8 cellular contexts compared by ENCODE assay signal in the genomic region with DNA sequence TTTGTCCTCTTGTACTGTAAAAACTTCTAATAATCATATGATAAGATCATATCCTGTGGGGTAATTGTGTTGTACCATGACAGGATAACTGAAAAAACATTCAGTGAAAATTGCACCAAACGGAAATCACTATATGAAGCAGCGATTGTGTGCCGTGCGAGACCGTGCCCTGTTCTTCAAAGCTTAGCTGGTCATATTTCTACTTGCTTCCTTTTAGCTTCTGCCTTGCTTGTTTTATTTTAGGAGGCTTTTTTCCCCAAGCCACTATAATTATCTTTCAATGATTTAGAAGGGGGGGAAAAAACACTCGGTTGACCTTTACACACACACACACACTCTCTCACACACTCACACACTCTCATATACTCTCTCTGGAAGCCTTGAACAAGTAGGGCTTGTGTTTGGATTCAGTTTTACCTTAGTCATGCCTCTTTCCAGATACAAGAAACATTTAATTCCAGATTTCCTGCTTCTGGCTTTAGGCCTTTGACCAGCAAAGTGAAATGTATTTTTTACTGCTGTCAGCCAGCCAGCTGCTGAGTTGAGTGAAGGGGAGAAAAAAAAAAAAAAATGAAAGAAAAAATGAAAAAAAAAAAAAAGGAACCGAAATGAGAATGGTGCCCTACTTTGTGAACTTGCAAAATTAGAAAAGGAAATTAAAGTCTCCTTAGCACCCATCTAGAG.
DNase-seq lines count a peak whose midpoint lies in the region; ATAC-seq, FAIRE-seq and TF ChIP-seq lines count a peak whose summit lies in the region.

No MANE protein-coding gene starts in this region.

- TF ChIP-seq CTCF in Caco-2 (IDR thresholded peaks at IDR 0.05; ENCODE audit: insufficient read depth in 1 of 2, low read depth in 1 of 2, low read length in 1 of 2, severe bottlenecking in 1 of 2, unreplicated experiment in 1 of 2) (no peak), adrenal gland (IDR thresholded peaks at IDR 0.05) (no peak), kidney (IDR thresholded peaks at IDR 0.05; ENCODE audit: borderline replicate concordance, extremely low read depth, insufficient read depth) (no peak)

- H3K4me3 ChIP-seq in Caco-2 (ENCODE audit: low read depth, low read length) (no peak overlapping the region), adrenal gland (no peak overlapping the region), kidney (ENCODE audit: low read length in 2 of 2) (peak overlapping the region in 1 of 2 donors; percentile 26)

- no TSS peak for BruUV-seq in Caco-2 (replicated peaks; lab: Mats Ljungman, UMichigan)

- no peak overlapping the region for H3K4me3 Mint-ChIP-seq in Caco-2 (ENCODE audit: unreplicated experiment)
- H3K4me3 Mint-ChIP-seq in stimulated activated naive CD8-positive, alpha-beta T cell treated with anti-CD3 and anti-CD28 coated beads, Interleukin-15, amount 100 ng/mL, for 72 hours: peak overlapping the region; percentile 69 to 73

- FAIRE-seq in kidney (lab: Jason Lieb, UNC): no peak

- peaks cover 43% of the 10 kb centered on the region for H3K4me1 Mint-ChIP-seq in Caco-2 (ENCODE audit: low read depth, unreplicated experiment)
- peaks cover 65% of the 10 kb centered on the region for H3K4me1 Mint-ChIP-seq in stimulated activated naive CD8-positive, alpha-beta T cell treated with anti-CD3 and anti-CD28 coated beads, Interleukin-15, amount 100 ng/mL, for 72 hours

- H3K36me3 ChIP-seq in Caco-2 (ENCODE audit: control insufficient read depth, insufficient read depth, low read length) (peaks cover 13% of the 10 kb centered on the region), adrenal gland (replicated peaks in 1 of 2) (peaks cover 0 to 17% of the 10 kb centered on the region in 2 donors), kidney (ENCODE audit: control insufficient read depth in 1 of 2, insufficient read depth in 2 of 2, low read length in 2 of 2) (peaks cover 18 to 24% of the 10 kb centered on the region in 2 donors)

- H3K27ac Mint-ChIP-seq in Caco-2 (ENCODE audit: unreplicated experiment): peak overlapping the region; percentile 50
- peak overlapping the region; percentile 75 to 97 for H3K27ac Mint-ChIP-seq in stimulated activated naive CD8-positive, alpha-beta T cell treated with anti-CD3 and anti-CD28 coated beads, Interleukin-15, amount 100 ng/mL, for 72 hours

- 22 to 30% (median 28%) methylated on average over 7 of the region's 7 CpGs for WGBS in adrenal gland, 4 donors

- intact Hi-C loops in Caco-2 (cut with micrococcal nuclease; ENCODE audit: unreplicated experiment) (no loop called here), adrenal gland (cut with DNase I) (no loop called here), kidney (cut with DNase I) (no loop called here)

- H3K9me3 Mint-ChIP-seq in Caco-2 (ENCODE audit: unreplicated experiment): peaks cover 7% of the 10 kb centered on the region
- no peaks in the 10 kb centered on the region for H3K9me3 Mint-ChIP-seq in stimulated activated naive CD8-positive, alpha-beta T cell treated with anti-CD3 and anti-CD28 coated beads, Interleukin-15, amount 100 ng/mL, for 72 hours

- POLR2A ChIA-PET in Caco-2 (lab: Charles Lee): interaction anchor here (0.6 kb wide), 1 partner anchor 439 kb away, joined by 10 read pairs; no protein-coding TSS in a partner anchor

- H3K9me3 ChIP-seq in Caco-2: no peaks in the 10 kb centered on the region
- no peaks in the 10 kb centered on the region for H3K9me3 ChIP-seq in adrenal gland (replicated peaks in 1 of 3)
- H3K9me3 ChIP-seq in kidney (ENCODE audit: control insufficient read depth in 1 of 2, low read length in 2 of 2): no peaks in the 10 kb centered on the region

- H3K36me3 Mint-ChIP-seq in Caco-2 (ENCODE audit: insufficient read depth, unreplicated experiment): peaks cover 100% of the 10 kb centered on the region

- H3K4me1 ChIP-seq in Caco-2 (peaks cover 36% of the 10 kb centered on the region), adrenal gland (replicated peaks in 1 of 2) (peaks cover 20 to 49% of the 10 kb centered on the region in 2 donors), kidney (ENCODE audit: control insufficient read depth in 1 of 2, insufficient read depth in 1 of 2, low read depth in 1 of 2, low read length in 2 of 2) (peaks cover 23 to 31% of the 10 kb centered on the region in 2 donors)

- CTCF ChIA-PET in Caco-2 (lab: Charles Lee): interaction anchor here (0.6 kb wide), 1 partner anchor 72 kb away, joined by 4 read pairs; no protein-coding TSS in a partner anchor

- peak; percentile 42 for ATAC-seq in GM21515 (IDR thresholded peaks at IDR 0.05; ENCODE audit: unreplicated experiment)
- peak; percentile 93 for ATAC-seq in stimulated activated naive CD8-positive, alpha-beta T cell treated with anti-CD3 and anti-CD28 coated beads, Interleukin-15, amount 100 ng/mL, for 72 hours

- H3K27me3 ChIP-seq in Caco-2 (replicated peaks; ENCODE audit: control insufficient read depth, insufficient read depth, low read length) (no peaks in the 10 kb centered on the region), adrenal gland (no peaks in the 10 kb centered on the region)

- TF ChIP-seq POLR2A in adrenal gland (IDR thresholded peaks at IDR 0.05): no peak

- H3K27ac ChIP-seq in adrenal gland (peak overlapping the region; percentile 11 to 82 (median 66)), kidney (ENCODE audit: low read depth in 2 of 2, low read length in 2 of 2) (peak overlapping the region; percentile 60 to 79)

- DNase-seq in Caco-2 (no peak), NCI-H146 (lab: John Stamatoyannopoulos, UW) (peak; percentile 57), adrenal gland (peak in 2 of 7 donors; percentile 25 to 26), kidney (no peak), kidney glomerular epithelial cell (lab: John Stamatoyannopoulos, UW) (no peak), GM03348 (ENCODE audit: low spot score) (no peak)
- peak in 1 of 2 donors; percentile 57 for DNase-seq in stimulated activated naive CD8-positive, alpha-beta T cell treated with anti-CD3 and anti-CD28 coated beads, Interleukin-15, amount 100 ng/mL, for 72 hours

- no peak overlapping the region for H3K9ac ChIP-seq in kidney (ENCODE audit: low read length in 2 of 2)

- H3K27me3 Mint-ChIP-seq in Caco-2 (ENCODE audit: insufficient read depth, unreplicated experiment): no peaks in the 10 kb centered on the region
- H3K27me3 Mint-ChIP-seq in stimulated activated naive CD8-positive, alpha-beta T cell treated with anti-CD3 and anti-CD28 coated beads, Interleukin-15, amount 100 ng/mL, for 72 hours: no peaks in the 10 kb centered on the region
